Comparison of ENCODE assay signal across 1 cellular context in the genomic region with DNA sequence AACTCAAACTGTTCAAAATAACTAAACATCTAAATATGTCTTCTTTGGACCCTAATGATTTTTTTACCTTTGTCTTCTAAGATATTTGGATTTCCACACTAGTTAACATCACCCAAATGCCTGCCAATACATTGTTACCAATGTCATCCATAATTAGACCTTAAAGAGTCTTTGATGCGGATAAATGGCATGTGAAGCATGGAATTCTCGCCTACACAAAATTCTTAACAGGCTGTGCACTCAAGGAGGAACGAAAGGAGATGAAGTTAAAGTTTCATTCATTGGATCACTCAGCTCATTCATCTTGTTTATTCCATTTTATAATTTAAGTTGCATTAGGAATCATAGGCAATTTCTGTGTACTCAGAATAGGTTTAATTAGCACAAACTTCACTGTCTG.
TF ChIP-seq lines count a peak whose summit lies in the region.

No MANE protein-coding gene starts in this region.

TF ChIP-seq in HCT116, 20 proteins besides CTCF, POLR2A, EP300 and RAD21 (continued from another document):
- TF ChIP-seq MAX (IDR thresholded peaks at IDR 0.05), result no peak
- no peak for TF ChIP-seq EZH2phosphoT487 (IDR thresholded peaks at IDR 0.05; ENCODE audit: borderline replicate concordance)
- TF ChIP-seq CBX3 (IDR thresholded peaks at IDR 0.05; ENCODE audit: low read depth), result no peak
- no peak for TF ChIP-seq TCF7L2 (IDR thresholded peaks at IDR 0.05; ENCODE audit: borderline replicate concordance, extremely low read depth, insufficient read depth, insufficient read length)
TF ChIP-seq in HCT116: peak in this region for 0.
